ENCODE assay signal across 1 cellular context in the genomic region with DNA sequence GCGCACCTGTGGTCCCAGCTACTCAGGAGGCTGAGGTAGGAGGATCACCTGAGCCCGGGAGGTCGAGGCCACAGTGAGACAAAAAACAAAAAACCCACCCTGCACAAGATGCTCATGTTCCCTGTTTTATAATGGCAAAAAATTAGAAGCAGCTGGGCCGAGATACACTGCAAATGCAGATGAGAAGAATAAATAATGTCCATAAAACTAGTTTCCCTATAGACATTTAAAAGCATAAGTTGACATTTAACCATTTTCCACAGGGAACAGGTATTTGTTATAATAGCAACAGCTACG.
A peak's percentile ranks its signal among the peaks of the same experiment; 100 is the strongest.
TF ChIP-seq lines count a peak whose summit lies in the region.

No MANE protein-coding gene starts in this region.

TF ChIP-seq in HepG2, 621 proteins besides CTCF, POLR2A, EP300 and RAD21 (continued from another document):
- TF ChIP-seq, protein P1, sequence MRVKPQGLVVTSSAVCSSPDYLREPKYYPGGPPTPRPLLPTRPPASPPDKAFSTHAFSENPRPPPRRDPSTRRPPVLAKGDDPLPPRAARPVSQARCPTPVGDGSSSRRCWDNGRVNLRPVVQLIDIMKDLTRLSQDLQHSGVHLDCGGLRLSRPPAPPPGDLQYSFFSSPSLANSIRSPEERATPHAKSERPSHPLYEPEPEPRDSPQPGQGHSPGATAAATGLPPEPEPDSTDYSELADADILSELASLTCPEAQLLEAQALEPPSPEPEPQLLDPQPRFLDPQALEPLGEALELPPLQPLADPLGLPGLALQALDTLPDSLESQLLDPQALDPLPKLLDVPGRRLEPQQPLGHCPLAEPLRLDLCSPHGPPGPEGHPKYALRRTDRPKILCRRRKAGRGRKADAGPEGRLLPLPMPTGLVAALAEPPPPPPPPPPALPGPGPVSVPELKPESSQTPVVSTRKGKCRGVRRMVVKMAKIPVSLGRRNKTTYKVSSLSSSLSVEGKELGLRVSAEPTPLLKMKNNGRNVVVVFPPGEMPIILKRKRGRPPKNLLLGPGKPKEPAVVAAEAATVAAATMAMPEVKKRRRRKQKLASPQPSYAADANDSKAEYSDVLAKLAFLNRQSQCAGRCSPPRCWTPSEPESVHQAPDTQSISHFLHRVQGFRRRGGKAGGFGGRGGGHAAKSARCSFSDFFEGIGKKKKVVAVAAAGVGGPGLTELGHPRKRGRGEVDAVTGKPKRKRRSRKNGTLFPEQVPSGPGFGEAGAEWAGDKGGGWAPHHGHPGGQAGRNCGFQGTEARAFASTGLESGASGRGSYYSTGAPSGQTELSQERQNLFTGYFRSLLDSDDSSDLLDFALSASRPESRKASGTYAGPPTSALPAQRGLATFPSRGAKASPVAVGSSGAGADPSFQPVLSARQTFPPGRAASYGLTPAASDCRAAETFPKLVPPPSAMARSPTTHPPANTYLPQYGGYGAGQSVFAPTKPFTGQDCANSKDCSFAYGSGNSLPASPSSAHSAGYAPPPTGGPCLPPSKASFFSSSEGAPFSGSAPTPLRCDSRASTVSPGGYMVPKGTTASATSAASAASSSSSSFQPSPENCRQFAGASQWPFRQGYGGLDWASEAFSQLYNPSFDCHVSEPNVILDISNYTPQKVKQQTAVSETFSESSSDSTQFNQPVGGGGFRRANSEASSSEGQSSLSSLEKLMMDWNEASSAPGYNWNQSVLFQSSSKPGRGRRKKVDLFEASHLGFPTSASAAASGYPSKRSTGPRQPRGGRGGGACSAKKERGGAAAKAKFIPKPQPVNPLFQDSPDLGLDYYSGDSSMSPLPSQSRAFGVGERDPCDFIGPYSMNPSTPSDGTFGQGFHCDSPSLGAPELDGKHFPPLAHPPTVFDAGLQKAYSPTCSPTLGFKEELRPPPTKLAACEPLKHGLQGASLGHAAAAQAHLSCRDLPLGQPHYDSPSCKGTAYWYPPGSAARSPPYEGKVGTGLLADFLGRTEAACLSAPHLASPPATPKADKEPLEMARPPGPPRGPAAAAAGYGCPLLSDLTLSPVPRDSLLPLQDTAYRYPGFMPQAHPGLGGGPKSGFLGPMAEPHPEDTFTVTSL (CRISPR knock-in tag; IDR thresholded peaks at IDR 0.05; ENCODE audit: borderline replicate concordance): peak; percentile 28; the same call in 1 of the 2 replicates
- TF ChIP-seq SPEN (CRISPR knock-in tag; IDR thresholded peaks at IDR 0.05; ENCODE audit: low read depth): no peak
- 0 out of 2 replicates have a peak, but pooled peaks have one; percentile 7 for TF ChIP-seq NKX3-1 (CRISPR knock-in tag; IDR thresholded peaks at IDR 0.05)
- TF ChIP-seq ZNF781 (CRISPR knock-in tag; IDR thresholded peaks at IDR 0.05; ENCODE audit: borderline replicate concordance, not compliant biosample characterization): no peak
- no peak for TF ChIP-seq DR1 (CRISPR knock-in tag; IDR thresholded peaks at IDR 0.05)
- no peak for TF ChIP-seq ZNF124 (CRISPR knock-in tag; IDR thresholded peaks at IDR 0.05)
- TF ChIP-seq ZNF850 (CRISPR knock-in tag; conservative IDR thresholded peaks at IDR 0.05): 0 out of 2 replicates have a peak, but pooled peaks have one; percentile 40
- TF ChIP-seq ZMAT5 (CRISPR knock-in tag; IDR thresholded peaks at IDR 0.05; ENCODE audit: borderline replicate concordance, low read depth): no peak
- TF ChIP-seq AGO2 (optimal IDR thresholded peaks at IDR 0.05; ENCODE audit: low read depth, low read length): no peak
- TF ChIP-seq ZNF570 (CRISPR knock-in tag; IDR thresholded peaks at IDR 0.05; ENCODE audit: borderline replicate concordance): no peak
- TF ChIP-seq ZNF674 (CRISPR knock-in tag; IDR thresholded peaks at IDR 0.05; ENCODE audit: low read depth): no peak
- TF ChIP-seq ZSCAN12 (CRISPR knock-in tag; IDR thresholded peaks at IDR 0.05): no peak
- TF ChIP-seq RFX5 (IDR thresholded peaks at IDR 0.05; ENCODE audit: low read depth, low read length): no peak
- no peak for TF ChIP-seq HIC2 (CRISPR knock-in tag; IDR thresholded peaks at IDR 0.05; ENCODE audit: low read depth)
